In the genomic region with DNA sequence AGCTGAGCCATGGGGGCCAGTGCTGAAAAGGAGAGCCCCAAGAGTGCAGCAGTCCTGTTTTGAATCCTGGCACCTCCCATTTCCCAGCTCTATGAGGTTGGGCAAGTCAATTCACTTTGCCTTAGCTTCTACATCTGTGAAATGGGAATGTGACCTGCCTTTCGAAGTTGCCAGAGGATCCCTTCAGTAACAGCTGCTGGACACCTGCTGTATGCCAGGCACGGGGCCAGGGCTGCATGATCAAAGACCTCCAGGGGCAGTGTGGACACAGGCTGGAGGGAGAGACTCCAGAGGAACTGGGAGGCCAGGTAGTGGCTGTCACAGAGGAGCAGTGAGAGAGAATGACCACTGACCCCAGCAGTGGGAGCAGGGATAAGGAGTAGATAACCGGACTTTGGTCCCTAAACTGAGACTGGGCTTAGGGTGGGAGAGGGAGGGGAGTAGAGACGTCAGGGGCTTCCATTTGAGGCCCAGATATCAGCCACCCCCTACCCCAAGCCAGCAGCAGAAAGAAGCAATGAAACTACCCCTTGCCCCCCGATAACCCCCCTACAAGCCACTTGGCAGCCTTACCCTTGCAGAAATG, we compare ENCODE assay signal across 1 cellular context.
TF ChIP-seq lines count a peak whose summit lies in the region.

No MANE protein-coding gene starts in this region.

TF ChIP-seq in HepG2, 621 proteins besides CTCF, POLR2A, EP300 and RAD21 (continued from another document and continues in another):
- TF ChIP-seq, protein P1, sequence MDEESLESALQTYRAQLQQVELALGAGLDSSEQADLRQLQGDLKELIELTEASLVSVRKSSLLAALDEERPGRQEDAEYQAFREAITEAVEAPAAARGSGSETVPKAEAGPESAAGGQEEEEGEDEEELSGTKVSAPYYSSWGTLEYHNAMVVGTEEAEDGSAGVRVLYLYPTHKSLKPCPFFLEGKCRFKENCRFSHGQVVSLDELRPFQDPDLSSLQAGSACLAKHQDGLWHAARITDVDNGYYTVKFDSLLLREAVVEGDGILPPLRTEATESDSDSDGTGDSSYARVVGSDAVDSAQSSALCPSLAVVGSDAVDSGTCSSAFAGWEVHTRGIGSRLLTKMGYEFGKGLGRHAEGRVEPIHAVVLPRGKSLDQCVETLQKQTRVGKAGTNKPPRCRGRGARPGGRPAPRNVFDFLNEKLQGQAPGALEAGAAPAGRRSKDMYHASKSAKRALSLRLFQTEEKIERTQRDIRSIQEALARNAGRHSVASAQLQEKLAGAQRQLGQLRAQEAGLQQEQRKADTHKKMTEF (CRISPR knock-in tag; IDR thresholded peaks at IDR 0.05), result 0 out of 2 replicates have a peak, but pooled peaks have one; percentile 30
- TF ChIP-seq ZNF670 (CRISPR knock-in tag; IDR thresholded peaks at IDR 0.05; ENCODE audit: borderline replicate concordance) (no peak), NBN (conservative IDR thresholded peaks at IDR 0.05) (no peak), FOXA3 (CRISPR knock-in tag; IDR thresholded peaks at IDR 0.05) (peak; percentile 20; the same call in 1 of the 2 replicates), DR1 (CRISPR knock-in tag; IDR thresholded peaks at IDR 0.05) (no peak), NR2F1 (CRISPR knock-in tag; IDR thresholded peaks at IDR 0.05) (no peak), SAP130 (CRISPR knock-in tag; IDR thresholded peaks at IDR 0.05; ENCODE audit: low read depth) (peak; percentile 31; the same call in 1 of the 2 replicates), ZNF678 (CRISPR knock-in tag; IDR thresholded peaks at IDR 0.05) (no peak), ZNF451 (CRISPR knock-in tag; IDR thresholded peaks at IDR 0.05) (no peak), ZNF292 (CRISPR knock-in tag; IDR thresholded peaks at IDR 0.05; ENCODE audit: borderline replicate concordance, low read depth) (peak; percentile 32; the same call in 1 of the 2 replicates), SRF (IDR thresholded peaks at IDR 0.05; ENCODE audit: low read depth, low read length) (no peak), HNRNPK (IDR thresholded peaks at IDR 0.05; ENCODE audit: low read depth, low read length, poor library complexity, severe bottlenecking) (no peak), YEATS4 (CRISPR knock-in tag; IDR thresholded peaks at IDR 0.05; ENCODE audit: borderline replicate concordance) (no peak), ZNF644 (CRISPR knock-in tag; IDR thresholded peaks at IDR 0.05; ENCODE audit: low read depth) (no peak), ZBTB7B (CRISPR knock-in tag; IDR thresholded peaks at IDR 0.05) (peak; percentile 66), ZNF782 (CRISPR knock-in tag; IDR thresholded peaks at IDR 0.05; ENCODE audit: borderline replicate concordance) (no peak), ZNF230 (CRISPR knock-in tag; IDR thresholded peaks at IDR 0.05) (no peak), NR2F2 (IDR thresholded peaks at IDR 0.05; ENCODE audit: borderline replicate concordance, low read depth) (peak; percentile 22; the same call in 1 of the 2 replicates), KLF11 (CRISPR knock-in tag; IDR thresholded peaks at IDR 0.05) (no peak), ZNF331 (CRISPR knock-in tag; IDR thresholded peaks at IDR 0.05) (no peak), ZNF773 (CRISPR knock-in tag; IDR thresholded peaks at IDR 0.05; ENCODE audit: borderline replicate concordance) (no peak), YY1 (IDR thresholded peaks at IDR 0.05; ENCODE audit: insufficient read depth, insufficient replicate concordance, low read depth, low read length) (no peak)
- TF ChIP-seq, protein P2, sequence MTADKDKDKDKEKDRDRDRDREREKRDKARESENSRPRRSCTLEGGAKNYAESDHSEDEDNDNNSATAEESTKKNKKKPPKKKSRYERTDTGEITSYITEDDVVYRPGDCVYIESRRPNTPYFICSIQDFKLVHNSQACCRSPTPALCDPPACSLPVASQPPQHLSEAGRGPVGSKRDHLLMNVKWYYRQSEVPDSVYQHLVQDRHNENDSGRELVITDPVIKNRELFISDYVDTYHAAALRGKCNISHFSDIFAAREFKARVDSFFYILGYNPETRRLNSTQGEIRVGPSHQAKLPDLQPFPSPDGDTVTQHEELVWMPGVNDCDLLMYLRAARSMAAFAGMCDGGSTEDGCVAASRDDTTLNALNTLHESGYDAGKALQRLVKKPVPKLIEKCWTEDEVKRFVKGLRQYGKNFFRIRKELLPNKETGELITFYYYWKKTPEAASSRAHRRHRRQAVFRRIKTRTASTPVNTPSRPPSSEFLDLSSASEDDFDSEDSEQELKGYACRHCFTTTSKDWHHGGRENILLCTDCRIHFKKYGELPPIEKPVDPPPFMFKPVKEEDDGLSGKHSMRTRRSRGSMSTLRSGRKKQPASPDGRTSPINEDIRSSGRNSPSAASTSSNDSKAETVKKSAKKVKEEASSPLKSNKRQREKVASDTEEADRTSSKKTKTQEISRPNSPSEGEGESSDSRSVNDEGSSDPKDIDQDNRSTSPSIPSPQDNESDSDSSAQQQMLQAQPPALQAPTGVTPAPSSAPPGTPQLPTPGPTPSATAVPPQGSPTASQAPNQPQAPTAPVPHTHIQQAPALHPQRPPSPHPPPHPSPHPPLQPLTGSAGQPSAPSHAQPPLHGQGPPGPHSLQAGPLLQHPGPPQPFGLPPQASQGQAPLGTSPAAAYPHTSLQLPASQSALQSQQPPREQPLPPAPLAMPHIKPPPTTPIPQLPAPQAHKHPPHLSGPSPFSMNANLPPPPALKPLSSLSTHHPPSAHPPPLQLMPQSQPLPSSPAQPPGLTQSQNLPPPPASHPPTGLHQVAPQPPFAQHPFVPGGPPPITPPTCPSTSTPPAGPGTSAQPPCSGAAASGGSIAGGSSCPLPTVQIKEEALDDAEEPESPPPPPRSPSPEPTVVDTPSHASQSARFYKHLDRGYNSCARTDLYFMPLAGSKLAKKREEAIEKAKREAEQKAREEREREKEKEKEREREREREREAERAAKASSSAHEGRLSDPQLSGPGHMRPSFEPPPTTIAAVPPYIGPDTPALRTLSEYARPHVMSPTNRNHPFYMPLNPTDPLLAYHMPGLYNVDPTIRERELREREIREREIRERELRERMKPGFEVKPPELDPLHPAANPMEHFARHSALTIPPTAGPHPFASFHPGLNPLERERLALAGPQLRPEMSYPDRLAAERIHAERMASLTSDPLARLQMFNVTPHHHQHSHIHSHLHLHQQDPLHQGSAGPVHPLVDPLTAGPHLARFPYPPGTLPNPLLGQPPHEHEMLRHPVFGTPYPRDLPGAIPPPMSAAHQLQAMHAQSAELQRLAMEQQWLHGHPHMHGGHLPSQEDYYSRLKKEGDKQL (CRISPR knock-in tag; IDR thresholded peaks at IDR 0.05; ENCODE audit: low read depth), result no peak
- TF ChIP-seq, protein P3, sequence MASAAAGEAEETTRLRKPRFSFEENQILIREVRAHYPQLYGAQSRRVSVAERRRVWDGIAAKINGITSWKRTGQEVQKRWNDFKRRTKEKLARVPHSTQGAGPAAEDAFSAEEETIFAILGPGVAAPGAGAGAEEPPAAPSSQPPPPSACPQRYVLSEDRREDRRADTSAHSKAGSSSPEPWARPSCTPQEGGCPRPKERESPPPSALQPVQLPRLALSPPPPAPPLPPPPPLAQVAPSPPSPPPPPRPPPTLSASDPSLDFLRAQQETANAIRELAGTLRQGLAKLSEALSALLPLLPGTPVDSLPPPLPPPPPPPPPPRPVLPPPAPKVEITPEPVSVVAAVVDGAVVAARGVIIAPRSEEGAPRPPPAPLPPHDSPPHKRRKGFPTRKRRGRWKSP (CRISPR knock-in tag; IDR thresholded peaks at IDR 0.05), result no peak
- TF ChIP-seq, protein P4, sequence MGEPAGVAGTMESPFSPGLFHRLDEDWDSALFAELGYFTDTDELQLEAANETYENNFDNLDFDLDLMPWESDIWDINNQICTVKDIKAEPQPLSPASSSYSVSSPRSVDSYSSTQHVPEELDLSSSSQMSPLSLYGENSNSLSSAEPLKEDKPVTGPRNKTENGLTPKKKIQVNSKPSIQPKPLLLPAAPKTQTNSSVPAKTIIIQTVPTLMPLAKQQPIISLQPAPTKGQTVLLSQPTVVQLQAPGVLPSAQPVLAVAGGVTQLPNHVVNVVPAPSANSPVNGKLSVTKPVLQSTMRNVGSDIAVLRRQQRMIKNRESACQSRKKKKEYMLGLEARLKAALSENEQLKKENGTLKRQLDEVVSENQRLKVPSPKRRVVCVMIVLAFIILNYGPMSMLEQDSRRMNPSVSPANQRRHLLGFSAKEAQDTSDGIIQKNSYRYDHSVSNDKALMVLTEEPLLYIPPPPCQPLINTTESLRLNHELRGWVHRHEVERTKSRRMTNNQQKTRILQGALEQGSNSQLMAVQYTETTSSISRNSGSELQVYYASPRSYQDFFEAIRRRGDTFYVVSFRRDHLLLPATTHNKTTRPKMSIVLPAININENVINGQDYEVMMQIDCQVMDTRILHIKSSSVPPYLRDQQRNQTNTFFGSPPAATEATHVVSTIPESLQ (CRISPR knock-in tag; conservative IDR thresholded peaks at IDR 0.05), result no peak
- TF ChIP-seq, protein P5, sequence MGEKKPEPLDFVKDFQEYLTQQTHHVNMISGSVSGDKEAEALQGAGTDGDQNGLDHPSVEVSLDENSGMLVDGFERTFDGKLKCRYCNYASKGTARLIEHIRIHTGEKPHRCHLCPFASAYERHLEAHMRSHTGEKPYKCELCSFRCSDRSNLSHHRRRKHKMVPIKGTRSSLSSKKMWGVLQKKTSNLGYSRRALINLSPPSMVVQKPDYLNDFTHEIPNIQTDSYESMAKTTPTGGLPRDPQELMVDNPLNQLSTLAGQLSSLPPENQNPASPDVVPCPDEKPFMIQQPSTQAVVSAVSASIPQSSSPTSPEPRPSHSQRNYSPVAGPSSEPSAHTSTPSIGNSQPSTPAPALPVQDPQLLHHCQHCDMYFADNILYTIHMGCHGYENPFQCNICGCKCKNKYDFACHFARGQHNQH (CRISPR knock-in tag; IDR thresholded peaks at IDR 0.05), result no peak
- TF ChIP-seq, protein P6, sequence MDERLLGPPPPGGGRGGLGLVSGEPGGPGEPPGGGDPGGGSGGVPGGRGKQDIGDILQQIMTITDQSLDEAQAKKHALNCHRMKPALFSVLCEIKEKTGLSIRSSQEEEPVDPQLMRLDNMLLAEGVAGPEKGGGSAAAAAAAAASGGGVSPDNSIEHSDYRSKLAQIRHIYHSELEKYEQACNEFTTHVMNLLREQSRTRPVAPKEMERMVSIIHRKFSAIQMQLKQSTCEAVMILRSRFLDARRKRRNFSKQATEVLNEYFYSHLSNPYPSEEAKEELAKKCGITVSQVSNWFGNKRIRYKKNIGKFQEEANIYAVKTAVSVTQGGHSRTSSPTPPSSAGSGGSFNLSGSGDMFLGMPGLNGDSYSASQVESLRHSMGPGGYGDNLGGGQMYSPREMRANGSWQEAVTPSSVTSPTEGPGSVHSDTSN (CRISPR knock-in tag; IDR thresholded peaks at IDR 0.05), result no peak
- TF ChIP-seq, protein P7, sequence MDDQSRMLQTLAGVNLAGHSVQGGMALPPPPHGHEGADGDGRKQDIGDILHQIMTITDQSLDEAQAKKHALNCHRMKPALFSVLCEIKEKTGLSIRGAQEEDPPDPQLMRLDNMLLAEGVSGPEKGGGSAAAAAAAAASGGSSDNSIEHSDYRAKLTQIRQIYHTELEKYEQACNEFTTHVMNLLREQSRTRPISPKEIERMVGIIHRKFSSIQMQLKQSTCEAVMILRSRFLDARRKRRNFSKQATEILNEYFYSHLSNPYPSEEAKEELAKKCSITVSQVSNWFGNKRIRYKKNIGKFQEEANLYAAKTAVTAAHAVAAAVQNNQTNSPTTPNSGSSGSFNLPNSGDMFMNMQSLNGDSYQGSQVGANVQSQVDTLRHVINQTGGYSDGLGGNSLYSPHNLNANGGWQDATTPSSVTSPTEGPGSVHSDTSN (CRISPR knock-in tag; IDR thresholded peaks at IDR 0.05; ENCODE audit: borderline replicate concordance), result no peak
- TF ChIP-seq, protein P8, sequence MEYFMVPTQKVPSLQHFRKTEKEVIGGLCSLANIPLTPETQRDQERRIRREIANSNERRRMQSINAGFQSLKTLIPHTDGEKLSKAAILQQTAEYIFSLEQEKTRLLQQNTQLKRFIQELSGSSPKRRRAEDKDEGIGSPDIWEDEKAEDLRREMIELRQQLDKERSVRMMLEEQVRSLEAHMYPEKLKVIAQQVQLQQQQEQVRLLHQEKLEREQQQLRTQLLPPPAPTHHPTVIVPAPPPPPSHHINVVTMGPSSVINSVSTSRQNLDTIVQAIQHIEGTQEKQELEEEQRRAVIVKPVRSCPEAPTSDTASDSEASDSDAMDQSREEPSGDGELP (IDR thresholded peaks at IDR 0.05; ENCODE audit: borderline replicate concordance, low read depth), result peak; percentile 64; the same call in 1 of the 2 replicates
- TF ChIP-seq, protein P9, sequence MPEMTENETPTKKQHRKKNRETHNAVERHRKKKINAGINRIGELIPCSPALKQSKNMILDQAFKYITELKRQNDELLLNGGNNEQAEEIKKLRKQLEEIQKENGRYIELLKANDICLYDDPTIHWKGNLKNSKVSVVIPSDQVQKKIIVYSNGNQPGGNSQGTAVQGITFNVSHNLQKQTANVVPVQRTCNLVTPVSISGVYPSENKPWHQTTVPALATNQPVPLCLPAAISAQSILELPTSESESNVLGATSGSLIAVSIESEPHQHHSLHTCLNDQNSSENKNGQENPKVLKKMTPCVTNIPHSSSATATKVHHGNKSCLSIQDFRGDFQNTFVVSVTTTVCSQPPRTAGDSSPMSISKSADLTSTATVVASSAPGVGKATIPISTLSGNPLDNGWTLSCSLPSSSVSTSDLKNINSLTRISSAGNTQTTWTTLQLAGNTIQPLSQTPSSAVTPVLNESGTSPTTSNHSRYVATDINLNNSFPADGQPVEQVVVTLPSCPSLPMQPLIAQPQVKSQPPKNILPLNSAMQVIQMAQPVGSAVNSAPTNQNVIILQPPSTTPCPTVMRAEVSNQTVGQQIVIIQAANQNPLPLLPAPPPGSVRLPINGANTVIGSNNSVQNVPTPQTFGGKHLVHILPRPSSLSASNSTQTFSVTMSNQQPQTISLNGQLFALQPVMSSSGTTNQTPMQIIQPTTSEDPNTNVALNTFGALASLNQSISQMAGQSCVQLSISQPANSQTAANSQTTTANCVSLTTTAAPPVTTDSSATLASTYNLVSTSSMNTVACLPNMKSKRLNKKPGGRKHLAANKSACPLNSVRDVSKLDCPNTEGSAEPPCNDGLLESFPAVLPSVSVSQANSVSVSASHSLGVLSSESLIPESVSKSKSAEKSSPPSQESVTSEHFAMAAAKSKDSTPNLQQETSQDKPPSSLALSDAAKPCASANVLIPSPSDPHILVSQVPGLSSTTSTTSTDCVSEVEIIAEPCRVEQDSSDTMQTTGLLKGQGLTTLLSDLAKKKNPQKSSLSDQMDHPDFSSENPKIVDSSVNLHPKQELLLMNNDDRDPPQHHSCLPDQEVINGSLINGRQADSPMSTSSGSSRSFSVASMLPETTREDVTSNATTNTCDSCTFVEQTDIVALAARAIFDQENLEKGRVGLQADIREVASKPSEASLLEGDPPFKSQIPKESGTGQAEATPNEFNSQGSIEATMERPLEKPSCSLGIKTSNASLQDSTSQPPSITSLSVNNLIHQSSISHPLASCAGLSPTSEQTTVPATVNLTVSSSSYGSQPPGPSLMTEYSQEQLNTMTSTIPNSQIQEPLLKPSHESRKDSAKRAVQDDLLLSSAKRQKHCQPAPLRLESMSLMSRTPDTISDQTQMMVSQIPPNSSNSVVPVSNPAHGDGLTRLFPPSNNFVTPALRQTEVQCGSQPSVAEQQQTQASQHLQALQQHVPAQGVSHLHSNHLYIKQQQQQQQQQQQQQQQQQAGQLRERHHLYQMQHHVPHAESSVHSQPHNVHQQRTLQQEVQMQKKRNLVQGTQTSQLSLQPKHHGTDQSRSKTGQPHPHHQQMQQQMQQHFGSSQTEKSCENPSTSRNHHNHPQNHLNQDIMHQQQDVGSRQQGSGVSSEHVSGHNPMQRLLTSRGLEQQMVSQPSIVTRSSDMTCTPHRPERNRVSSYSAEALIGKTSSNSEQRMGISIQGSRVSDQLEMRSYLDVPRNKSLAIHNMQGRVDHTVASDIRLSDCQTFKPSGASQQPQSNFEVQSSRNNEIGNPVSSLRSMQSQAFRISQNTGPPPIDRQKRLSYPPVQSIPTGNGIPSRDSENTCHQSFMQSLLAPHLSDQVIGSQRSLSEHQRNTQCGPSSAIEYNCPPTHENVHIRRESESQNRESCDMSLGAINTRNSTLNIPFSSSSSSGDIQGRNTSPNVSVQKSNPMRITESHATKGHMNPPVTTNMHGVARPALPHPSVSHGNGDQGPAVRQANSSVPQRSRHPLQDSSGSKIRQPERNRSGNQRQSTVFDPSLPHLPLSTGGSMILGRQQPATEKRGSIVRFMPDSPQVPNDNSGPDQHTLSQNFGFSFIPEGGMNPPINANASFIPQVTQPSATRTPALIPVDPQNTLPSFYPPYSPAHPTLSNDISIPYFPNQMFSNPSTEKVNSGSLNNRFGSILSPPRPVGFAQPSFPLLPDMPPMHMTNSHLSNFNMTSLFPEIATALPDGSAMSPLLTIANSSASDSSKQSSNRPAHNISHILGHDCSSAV (CRISPR knock-in tag; IDR thresholded peaks at IDR 0.05; ENCODE audit: borderline replicate concordance), result no peak
